26 cellular contexts compared by ENCODE assay signal in the genomic region with DNA sequence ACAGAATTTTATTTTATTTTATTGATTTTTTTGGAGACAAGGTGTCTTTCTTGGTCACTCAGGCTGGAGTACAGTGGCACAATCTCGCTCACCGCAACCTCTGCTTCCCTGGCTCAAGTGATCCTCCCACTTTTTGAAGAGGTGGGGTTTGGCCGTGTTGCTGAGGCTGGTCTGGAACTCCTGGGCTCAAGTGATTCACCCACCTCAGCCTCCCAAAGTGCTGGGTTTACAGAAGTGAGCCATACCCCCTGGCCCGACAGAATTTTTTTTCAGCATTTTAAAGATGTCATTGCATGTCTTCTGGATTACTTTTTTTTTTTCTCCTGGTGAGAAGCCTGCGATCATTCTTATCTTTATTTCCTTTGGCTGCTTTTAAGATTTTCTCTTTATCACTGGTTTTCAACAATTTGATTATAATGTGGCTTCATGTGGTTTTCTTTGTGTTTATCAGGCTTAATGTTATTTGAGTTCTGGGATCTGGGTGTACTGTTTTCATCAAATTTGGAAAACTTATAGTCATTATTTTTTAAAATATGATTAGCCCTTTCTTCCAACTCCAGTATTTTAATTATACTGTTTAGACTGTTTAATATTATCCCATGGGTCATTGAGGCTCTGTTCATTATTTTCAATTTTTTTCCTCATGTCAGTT. TPM values are rescaled to one million over a fixed set of nuclear protein-coding genes. Genes with fewer than 3 reads are reported as not detected.
A peak's percentile ranks its signal among the peaks of the same experiment; 100 is the strongest.
DNase-seq lines count a peak whose midpoint lies in the region; ATAC-seq, FAIRE-seq and TF ChIP-seq lines count a peak whose summit lies in the region.
"Had no signal": no experiment of that assay in that cellular context is flagged by ENCODE, and none has a peak within 500 bp of the region (broad histone marks: within the 10 kb centered on the region; RNA-seq: fewer than 3 reads in every experiment).

No MANE protein-coding gene starts in this region.

- no peaks in the 10 kb centered on the region for H3K4me1 ChIP-seq in kidney (ENCODE audit: control insufficient read depth in 1 of 2, insufficient read depth in 1 of 2, low read depth in 1 of 2, low read length in 2 of 2)
- H3K4me1 ChIP-seq in osteoblast (ENCODE audit: insufficient read depth, low read length) = no peaks in the 10 kb centered on the region
- H3K4me1 ChIP-seq: left lung had no signal

- H3K79me2 ChIP-seq in osteoblast (ENCODE audit: insufficient read depth, low read length) = no peaks in the 10 kb centered on the region

- H3K4me2 ChIP-seq in osteoblast (ENCODE audit: insufficient read depth, low read length) = no peak overlapping the region
- H3K4me2 ChIP-seq: PC-9 had no signal

- no peak overlapping the region for H2AFZ ChIP-seq in osteoblast (ENCODE audit: low read length)
- H2AFZ ChIP-seq: PC-9 had no signal

- TF ChIP-seq CTCF in cardiac fibroblast (IDR thresholded peaks at IDR 0.05; ENCODE audit: low read depth, low read length) (no peak), kidney (IDR thresholded peaks at IDR 0.05; ENCODE audit: borderline replicate concordance, extremely low read depth, insufficient read depth) (no peak), osteoblast (IDR thresholded peaks at IDR 0.05; ENCODE audit: extremely low read depth, low read depth, low read length) (no peak)

- H3K9me3 ChIP-seq in kidney (ENCODE audit: control insufficient read depth in 1 of 2, low read length in 2 of 2) (no peaks in the 10 kb centered on the region), osteoblast (ENCODE audit: low read depth, low read length) (no peaks in the 10 kb centered on the region)
- H3K9me3 ChIP-seq: neutrophil had no signal

- H3K27ac ChIP-seq in kidney (ENCODE audit: low read depth in 2 of 2, low read length in 2 of 2) (no peak overlapping the region), osteoblast (ENCODE audit: low read depth, low read length) (no peak overlapping the region)
- H3K27ac ChIP-seq: C4-2B, left lung, neutrophil, PC-9 had no signal

- DNase-seq in H54 (ENCODE audit: insufficient read length, low spot score) (peak; percentile 11), cardiac fibroblast (ENCODE audit: low read depth in 2 of 2) (peak; percentile 41 to 54), left kidney (ENCODE audit: low read depth, low spot score) (peak; percentile 1), kidney (no peak), osteoblast (ENCODE audit: insufficient read length, low spot score, missing footprints) (no peak)
- DNase-seq in activated effector memory CD4-positive, alpha-beta T cell treated with Interleukin-2 at 50 U/mL for 16 hours = no peak
- DNase-seq in activated T-cell treated with anti-CD3 and anti-CD28 coated beads, Interleukin-2, amount 50 U/mL, for 48 hours = no peak
- DNase-seq: activated CD4-positive, alpha-beta T cell treated with anti-CD3 and anti-CD28 coated beads, Interleukin-2, amount 50 U/mL, for 48 hours; activated CD8-positive, alpha-beta memory T cell treated with anti-CD3 and anti-CD28 coated beads, Interleukin-2, amount 50 U/mL, for 4 hours; DMS79 treated with DMSO at 0.1 percent for 48 hours; effector CD8-positive, alpha-beta T cell; foreskin fibroblast; left lung; NCI-H1092 treated with DMSO at 0.1 percent for 48 hours; NCI-H1930; NCI-H526; PC-9; stimulated activated CD4-positive, alpha-beta T cell treated with anti-CD3 and anti-CD28 coated beads, Interleukin-15, amount 100 ng/mL, for 24 hours; stimulated activated naive CD4-positive, alpha-beta T cell had no signal

- ATAC-seq in SK-N-SH treated with all-trans-retinoic acid at 6 μM for 48 hours = peak; percentile 40; the same call in 1 of the 3 replicates
- ATAC-seq: activated naive CD4-positive, alpha-beta T cell treated with anti-CD3 and anti-CD28 coated beads, Interleukin-2, amount 50 U/mL, for 72 hours; left lung; Right ventricle myocardium inferior had no signal

- no peaks in the 10 kb centered on the region for H3K36me3 ChIP-seq in kidney (ENCODE audit: control insufficient read depth in 1 of 2, insufficient read depth in 2 of 2, low read length in 2 of 2)
- H3K36me3 ChIP-seq in osteoblast (ENCODE audit: insufficient read depth, low read length) = no peaks in the 10 kb centered on the region
- H3K36me3 ChIP-seq: left lung, neutrophil had no signal

- no peak overlapping the region for H3K9ac ChIP-seq in kidney (ENCODE audit: low read length in 2 of 2)

- no peaks in the 10 kb centered on the region for H4K20me1 ChIP-seq in osteoblast (ENCODE audit: insufficient read depth, low read length)

- intact Hi-C loops in kidney (cut with DNase I) = no loop called here

- no peak for TF ChIP-seq POLR2A in H54 (IDR thresholded peaks at IDR 0.05; ENCODE audit: low read depth, low read length)

- H3K4me3 ChIP-seq in cardiac fibroblast (replicated peaks in 1 of 2; ENCODE audit: low read depth in 2 of 2, low read length in 2 of 2) = no peak overlapping the region
- no peak overlapping the region for H3K4me3 ChIP-seq in kidney (ENCODE audit: low read length in 2 of 2)
- H3K4me3 ChIP-seq in osteoblast (ENCODE audit: insufficient read depth, low read length) = no peak overlapping the region
- H3K4me3 ChIP-seq: left lung, PC-9 had no signal

- FAIRE-seq in H54 (lab: Jason Lieb, UNC) = peak; percentile 93
- FAIRE-seq in kidney (lab: Jason Lieb, UNC) = no peak
- FAIRE-seq: colon, GM19239 had no signal

- no peaks in the 10 kb centered on the region for H3K27me3 ChIP-seq in osteoblast (ENCODE audit: insufficient read depth, low read length)
- H3K27me3 ChIP-seq: left lung, neutrophil had no signal

TF ChIP-seq in SK-N-SH treated with all-trans-retinoic acid at 6 μM for 48 hours, 23 proteins besides CTCF, POLR2A, EP300 and RAD21 (continues in another document):
- TF ChIP-seq, protein P1, sequence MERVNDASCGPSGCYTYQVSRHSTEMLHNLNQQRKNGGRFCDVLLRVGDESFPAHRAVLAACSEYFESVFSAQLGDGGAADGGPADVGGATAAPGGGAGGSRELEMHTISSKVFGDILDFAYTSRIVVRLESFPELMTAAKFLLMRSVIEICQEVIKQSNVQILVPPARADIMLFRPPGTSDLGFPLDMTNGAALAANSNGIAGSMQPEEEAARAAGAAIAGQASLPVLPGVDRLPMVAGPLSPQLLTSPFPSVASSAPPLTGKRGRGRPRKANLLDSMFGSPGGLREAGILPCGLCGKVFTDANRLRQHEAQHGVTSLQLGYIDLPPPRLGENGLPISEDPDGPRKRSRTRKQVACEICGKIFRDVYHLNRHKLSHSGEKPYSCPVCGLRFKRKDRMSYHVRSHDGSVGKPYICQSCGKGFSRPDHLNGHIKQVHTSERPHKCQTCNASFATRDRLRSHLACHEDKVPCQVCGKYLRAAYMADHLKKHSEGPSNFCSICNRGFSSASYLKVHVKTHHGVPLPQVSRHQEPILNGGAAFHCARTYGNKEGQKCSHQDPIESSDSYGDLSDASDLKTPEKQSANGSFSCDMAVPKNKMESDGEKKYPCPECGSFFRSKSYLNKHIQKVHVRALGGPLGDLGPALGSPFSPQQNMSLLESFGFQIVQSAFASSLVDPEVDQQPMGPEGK (CRISPR knock-in tag; IDR thresholded peaks at IDR 0.05; ENCODE audit: borderline replicate concordance) = peak; percentile 40; the same call in 1 of the 2 replicates
- TF ChIP-seq ZC3H10 (CRISPR knock-in tag; IDR thresholded peaks at IDR 0.05) (no peak), ZFP3 (CRISPR knock-in tag; IDR thresholded peaks at IDR 0.05) (no peak), GLIS3 (CRISPR knock-in tag; IDR thresholded peaks at IDR 0.05) (0 out of 2 replicates have a peak, but pooled peaks have one; percentile 29), RARB (CRISPR knock-in tag; IDR thresholded peaks at IDR 0.05) (no peak), ARNTL (CRISPR knock-in tag; IDR thresholded peaks at IDR 0.05; ENCODE audit: borderline replicate concordance, low read depth) (no peak), TOX (CRISPR knock-in tag; IDR thresholded peaks at IDR 0.05; ENCODE audit: borderline replicate concordance) (no peak), SNAI2 (CRISPR knock-in tag; IDR thresholded peaks at IDR 0.05) (no peak; the same call in 1 of the 2 replicates), CSDC2 (CRISPR knock-in tag; IDR thresholded peaks at IDR 0.05) (0 out of 2 replicates have a peak, but pooled peaks have one; percentile 37), TCF4 (CRISPR knock-in tag; IDR thresholded peaks at IDR 0.05; ENCODE audit: borderline replicate concordance) (peak; percentile 99), ESRRG (CRISPR knock-in tag; IDR thresholded peaks at IDR 0.05) (0 out of 2 replicates have a peak, but pooled peaks have one; percentile 45), BACH2 (CRISPR knock-in tag; IDR thresholded peaks at IDR 0.05; ENCODE audit: borderline replicate concordance) (no peak), ZNF565 (CRISPR knock-in tag; conservative IDR thresholded peaks at IDR 0.05; ENCODE audit: low read depth) (no peak)
- TF ChIP-seq, protein P2, sequence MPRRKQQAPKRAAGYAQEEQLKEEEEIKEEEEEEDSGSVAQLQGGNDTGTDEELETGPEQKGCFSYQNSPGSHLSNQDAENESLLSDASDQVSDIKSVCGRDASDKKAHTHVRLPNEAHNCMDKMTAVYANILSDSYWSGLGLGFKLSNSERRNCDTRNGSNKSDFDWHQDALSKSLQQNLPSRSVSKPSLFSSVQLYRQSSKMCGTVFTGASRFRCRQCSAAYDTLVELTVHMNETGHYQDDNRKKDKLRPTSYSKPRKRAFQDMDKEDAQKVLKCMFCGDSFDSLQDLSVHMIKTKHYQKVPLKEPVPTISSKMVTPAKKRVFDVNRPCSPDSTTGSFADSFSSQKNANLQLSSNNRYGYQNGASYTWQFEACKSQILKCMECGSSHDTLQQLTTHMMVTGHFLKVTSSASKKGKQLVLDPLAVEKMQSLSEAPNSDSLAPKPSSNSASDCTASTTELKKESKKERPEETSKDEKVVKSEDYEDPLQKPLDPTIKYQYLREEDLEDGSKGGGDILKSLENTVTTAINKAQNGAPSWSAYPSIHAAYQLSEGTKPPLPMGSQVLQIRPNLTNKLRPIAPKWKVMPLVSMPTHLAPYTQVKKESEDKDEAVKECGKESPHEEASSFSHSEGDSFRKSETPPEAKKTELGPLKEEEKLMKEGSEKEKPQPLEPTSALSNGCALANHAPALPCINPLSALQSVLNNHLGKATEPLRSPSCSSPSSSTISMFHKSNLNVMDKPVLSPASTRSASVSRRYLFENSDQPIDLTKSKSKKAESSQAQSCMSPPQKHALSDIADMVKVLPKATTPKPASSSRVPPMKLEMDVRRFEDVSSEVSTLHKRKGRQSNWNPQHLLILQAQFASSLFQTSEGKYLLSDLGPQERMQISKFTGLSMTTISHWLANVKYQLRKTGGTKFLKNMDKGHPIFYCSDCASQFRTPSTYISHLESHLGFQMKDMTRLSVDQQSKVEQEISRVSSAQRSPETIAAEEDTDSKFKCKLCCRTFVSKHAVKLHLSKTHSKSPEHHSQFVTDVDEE (CRISPR knock-in tag; IDR thresholded peaks at IDR 0.05) = peak; percentile 87

RNA-seq across cellular contexts. Expression of a gene that starts 23.1 kb away (rescaled TPM):
- total RNA-seq in kidney (32.8 TPM), osteoblast (17.0 and 23.0 TPM in 2 replicates)
- polyA plus RNA-seq in kidney (ENCODE audit: insufficient read depth, low read depth, low replicate concordance) = 10.5 TPM

Comparison
In these comparisons a context has a peak if more than half of its experiments do, and no peak if none do; other contexts are left out.
1. DNase-seq: peak in H54 (single experiment), cardiac fibroblast (2 of 2) and left kidney (single experiment); none in activated effector memory CD4-positive, alpha-beta T cell treated with Interleukin-2 at 50 U/mL for 16 hours (single experiment), activated T-cell treated with anti-CD3 and anti-CD28 coated beads, Interleukin-2, amount 50 U/mL, for 48 hours (0 of 2), kidney (single experiment) and osteoblast (single experiment).